In the genomic region with DNA sequence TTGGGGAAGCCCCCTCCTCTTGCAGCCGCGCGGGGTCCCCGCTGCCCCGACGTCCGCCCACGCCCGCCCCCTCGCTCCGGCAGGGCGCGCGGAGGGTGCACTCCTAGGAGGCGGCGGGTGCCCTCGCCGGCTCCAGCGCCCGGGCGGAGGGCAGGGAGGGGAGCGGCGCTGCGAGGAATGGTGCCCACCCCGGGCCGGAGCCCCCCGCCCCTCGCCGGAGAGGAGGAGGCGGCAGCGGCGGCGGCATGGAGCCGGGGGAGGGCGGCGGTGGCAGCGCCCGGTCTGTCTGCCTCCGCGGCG, we compare ENCODE assay signal across 8 cellular contexts. TPM values are rescaled to one million over a fixed set of nuclear protein-coding genes. Genes with fewer than 3 reads are reported as not detected.
A peak's percentile ranks its signal among the peaks of the same experiment; 100 is the strongest.
DNase-seq lines count a peak whose midpoint lies in the region; ATAC-seq and TF ChIP-seq lines count a peak whose summit lies in the region.

No MANE protein-coding gene starts in this region.

- 1% methylated on average over 31 of the region's 41 CpGs; no CpG with 5 or more reads in 1 of the 2 donors for WGBS in body of pancreas, 2 donors

- H3K36me3 ChIP-seq in kidney epithelial cell (ENCODE audit: control insufficient read depth, insufficient read depth, low read length), result no peaks in the 10 kb centered on the region
- H3K36me3 ChIP-seq in vagina, result no peaks in the 10 kb centered on the region
- H3K36me3 ChIP-seq in body of pancreas (replicated peaks in 1 of 2; ENCODE audit: insufficient read depth in 1 of 2, low read depth in 2 of 2), result no peaks in the 10 kb centered on the region

- no peak for TF ChIP-seq POLR2A in vagina (IDR thresholded peaks at IDR 0.05)
- TF ChIP-seq POLR2A in body of pancreas (IDR thresholded peaks at IDR 0.05), result no peak

- no peaks in the 10 kb centered on the region for H3K9me3 ChIP-seq in vagina
- H3K9me3 ChIP-seq in body of pancreas, result no peaks in the 10 kb centered on the region

- H3K27me3 ChIP-seq in kidney epithelial cell (ENCODE audit: control insufficient read depth, insufficient read depth, low read length) (peaks cover 29% of the 10 kb centered on the region), vagina (no peaks in the 10 kb centered on the region), body of pancreas (no peaks in the 10 kb centered on the region)

- H3K4me3 ChIP-seq in Jurkat, Clone E6-1 (ENCODE audit: low read length), result peak overlapping the region; percentile 57
- peak overlapping the region; percentile 42 for H3K4me3 ChIP-seq in kidney epithelial cell (ENCODE audit: low read depth, low read length)
- peak overlapping the region; percentile 54 to 81 for H3K4me3 ChIP-seq in vagina
- peak overlapping the region in 1 of 2 donors; percentile 30 for H3K4me3 ChIP-seq in body of pancreas

- no peak for ATAC-seq in GM21786 (IDR thresholded peaks at IDR 0.05; ENCODE audit: unreplicated experiment)
- ATAC-seq in body of pancreas, result no peak

- H3K27ac ChIP-seq in vagina (peak overlapping the region; percentile 22), body of pancreas (peak overlapping the region in 2 of 4 donors; percentile 47 to 70)

- TF ChIP-seq CTCF in kidney epithelial cell (IDR thresholded peaks at IDR 0.05; ENCODE audit: insufficient read depth, low read length, poor library complexity, severe bottlenecking) (no peak), vagina (IDR thresholded peaks at IDR 0.05) (no peak), body of pancreas (IDR thresholded peaks at IDR 0.05) (no peak)

- intact Hi-C loops in vagina (cut with DNase I), result no loop called here
- intact Hi-C loops in body of pancreas (cut with DNase I), result no loop called here

- peak; percentile 13 for DNase-seq in stimulated activated CD4-positive, alpha-beta T cell treated with anti-CD3 and anti-CD28 coated beads, Interleukin-4, amount 100 ng/mL, for 1 hour
- DNase-seq in stimulated activated CD4-positive, alpha-beta T cell treated with anti-CD3 and anti-CD28 coated beads, Interleukin-4, amount 100 ng/mL, for 24 hours, result no peak
- DNase-seq in Jurkat, Clone E6-1 (ENCODE audit: low read depth, low spot score), result no peak
- DNase-seq in kidney epithelial cell (ENCODE audit: low read depth), result no peak
- DNase-seq in vagina (ENCODE audit: extremely low spot score in 2 of 2), result no peak
- no peak for DNase-seq in NCI-H69 (lab: John Stamatoyannopoulos, UW)
- DNase-seq in body of pancreas, result no peak

- H3K4me1 ChIP-seq in vagina, result peaks cover 15% of the 10 kb centered on the region
- peaks cover 24% of the 10 kb centered on the region for H3K4me1 ChIP-seq in body of pancreas

RNA-seq across cellular contexts. Expression of gene FAM78B, which starts 0.5 kb away (rescaled TPM):
- 7.4 TPM for polyA plus RNA-seq in Jurkat, Clone E6-1 (2012; ENCODE audit: insufficient read depth, insufficient read length)
- total RNA-seq in kidney epithelial cell (0.33 and 2.2 TPM in 2 replicates), vagina (4.4 TPM), body of pancreas (10 to 100 TPM in 1 of 2 donors, 1 to 10 TPM in 1; 2.9 to 14.5 TPM)
